ENCODE assay signal across 27 cellular contexts in genomic region chr3:142981901-142982773, GRCh38. TPM values are rescaled to one million over a fixed set of nuclear protein-coding genes. Genes with fewer than 3 reads are reported as not detected.
DNase-seq lines count a peak whose midpoint lies in the region; TF ChIP-seq lines count a peak whose summit lies in the region.
"Had no signal": no experiment of that assay in that cellular context is flagged by ENCODE, and none has a peak within 500 bp of the region (broad histone marks: within the 10 kb centered on the region; RNA-seq: fewer than 3 reads in every experiment).

No MANE protein-coding gene starts in this region.

- no peak for TF ChIP-seq CTCF in brain (conservative IDR thresholded peaks at IDR 0.05)
- peak; percentile 11 for TF ChIP-seq CTCF in retinal pigment epithelial cell (conservative IDR thresholded peaks at IDR 0.05; ENCODE audit: low read depth, low read length)
- TF ChIP-seq CTCF in GM10248 (IDR thresholded peaks at IDR 0.05; ENCODE audit: control extremely low read depth, extremely low read depth, low read depth, missing control alignments): no peak

- peaks cover 13% of the 10 kb centered on the region for H3K4me1 Mint-ChIP-seq in brain
- H3K4me1 Mint-ChIP-seq: activated B cell treated with CpG ODN at 0.5 μM for 24 hours; activated CD4-positive, alpha-beta T cell treated with anti-CD3 and anti-CD28 coated beads, Interleukin-2, amount 10 ng/mL, durations not matched to agents 7 days and 5 days; activated naive CD4-positive, alpha-beta T cell treated with anti-CD3 and anti-CD28 coated beads, Interleukin-2, amount 50 U/mL, for 24 hours had no signal

- no peak overlapping the region for H3K4me3 ChIP-seq in retinal pigment epithelial cell (ENCODE audit: low read length)
- H3K4me3 ChIP-seq: ovary, suprapubic skin, upper lobe of right lung had no signal

- CTCF ChIA-PET in GM10248 (lab: Yijun Ruan, JAX): interaction anchor here (1.2 to 6.3 kb wide), 4 partner anchors 9 to 153 kb away, joined by 3 to 62 read pairs (median 5); no protein-coding TSS in a partner anchor

- H3K27me3 Mint-ChIP-seq in brain: peaks cover 10% of the 10 kb centered on the region

- peak overlapping the region in 3 of 5 experiments; percentile 2 to 28 (median 16) for H3K4me3 Mint-ChIP-seq in brain
- H3K4me3 Mint-ChIP-seq: activated B cell treated with CpG ODN at 0.5 μM for 24 hours; activated CD4-positive, alpha-beta T cell treated with anti-CD3 and anti-CD28 coated beads, Interleukin-2, amount 10 ng/mL, durations not matched to agents 7 days and 5 days; activated naive CD4-positive, alpha-beta T cell treated with anti-CD3 and anti-CD28 coated beads, Interleukin-2, amount 50 U/mL, for 24 hours; CD4-positive, alpha-beta T cell; nephron had no signal

- no peaks in the 10 kb centered on the region for H3K9me3 Mint-ChIP-seq in brain
- H3K9me3 Mint-ChIP-seq: activated B cell treated with CpG ODN at 0.5 μM for 24 hours; activated CD4-positive, alpha-beta T cell treated with anti-CD3 and anti-CD28 coated beads, Interleukin-2, amount 10 ng/mL, durations not matched to agents 7 days and 5 days; activated naive CD4-positive, alpha-beta T cell treated with anti-CD3 and anti-CD28 coated beads, Interleukin-2, amount 50 U/mL, for 24 hours; CD4-positive, alpha-beta T cell; nephron had no signal

- H3K36me3 Mint-ChIP-seq in brain: no peaks in the 10 kb centered on the region
- H3K36me3 Mint-ChIP-seq: activated naive CD4-positive, alpha-beta T cell treated with anti-CD3 and anti-CD28 coated beads, Interleukin-2, amount 50 U/mL, for 24 hours had no signal

- H3K27ac Mint-ChIP-seq in brain: peak overlapping the region in 1 of 5 experiments; percentile 11
- H3K27ac Mint-ChIP-seq: activated B cell treated with CpG ODN at 0.5 μM for 24 hours; activated CD4-positive, alpha-beta T cell treated with anti-CD3 and anti-CD28 coated beads, Interleukin-2, amount 10 ng/mL, durations not matched to agents 7 days and 5 days; activated naive CD4-positive, alpha-beta T cell treated with anti-CD3 and anti-CD28 coated beads, Interleukin-2, amount 50 U/mL, for 24 hours; CD4-positive, alpha-beta T cell; nephron had no signal

- DNase-seq in NCI-H1436 (lab: John Stamatoyannopoulos, UW) (peak; percentile 31), NCI-H1436 treated with DMSO at 0.1 percent for 48 hours (lab: John Stamatoyannopoulos, UW) (no peak), NCI-H2227 (lab: John Stamatoyannopoulos, UW; ENCODE audit: unreplicated experiment) (peak; percentile 10), retinal pigment epithelial cell (ENCODE audit: low read depth) (no peak), NCI-H2029 (lab: John Stamatoyannopoulos, UW) (no peak), GM10248 (ENCODE audit: extremely low spot score) (no peak), amygdala (lab: John Stamatoyannopoulos, UW) (no peak)
- DNase-seq: activated B cell treated with CpG ODN at 0.5 μM for 24 hours; activated CD4-positive, alpha-beta T cell treated with anti-CD3 and anti-CD28 coated beads, Interleukin-2, amount 10 ng/mL, durations not matched to agents 7 days and 5 days; amniotic stem cell; CD4-positive, alpha-beta T cell; effector CD4-positive, alpha-beta T cell; EL; GOT3; hypothalamus; left colon; NCI-H1105 treated with DMSO at 0.1 percent for 48 hours; NCI-H2081 treated with DMSO at 0.1 percent for 48 hours; ovary; small intestine; stimulated activated naive CD4-positive, alpha-beta T cell treated with Interleukin-2 at 50 U/mL for 16 hours; T1000; upper lobe of right lung had no signal

- POLR2A ChIA-PET in GM10248 (lab: Yijun Ruan, JAX): no interaction called here

RNA-seq across cellular contexts. Expression of gene PAQR9, which starts 18.7 kb away (rescaled TPM):
- polyA plus RNA-seq in brain (ENCODE audit: insufficient read depth, low read depth, low replicate concordance): not detected
- polyA plus RNA-seq: small intestine had no signal

RNA-seq across cellular contexts. Expression of gene U2SURP, which starts 19.2 kb away (rescaled TPM):
- 15.1 TPM for polyA plus RNA-seq in brain (ENCODE audit: insufficient read depth, low read depth, low replicate concordance)

Comparison
In these comparisons a context has a peak if more than half of its experiments do, and no peak if none do; other contexts are left out.
1. DNase-seq: peak in NCI-H1436 (single experiment) and NCI-H2227 (single experiment); none in NCI-H1436 treated with DMSO at 0.1 percent for 48 hours (single experiment), retinal pigment epithelial cell (single experiment), NCI-H2029 (single experiment), GM10248 (single experiment) and amygdala (0 of 56).